Comparison of ENCODE assay signal across 17 cellular contexts in the genomic region with DNA sequence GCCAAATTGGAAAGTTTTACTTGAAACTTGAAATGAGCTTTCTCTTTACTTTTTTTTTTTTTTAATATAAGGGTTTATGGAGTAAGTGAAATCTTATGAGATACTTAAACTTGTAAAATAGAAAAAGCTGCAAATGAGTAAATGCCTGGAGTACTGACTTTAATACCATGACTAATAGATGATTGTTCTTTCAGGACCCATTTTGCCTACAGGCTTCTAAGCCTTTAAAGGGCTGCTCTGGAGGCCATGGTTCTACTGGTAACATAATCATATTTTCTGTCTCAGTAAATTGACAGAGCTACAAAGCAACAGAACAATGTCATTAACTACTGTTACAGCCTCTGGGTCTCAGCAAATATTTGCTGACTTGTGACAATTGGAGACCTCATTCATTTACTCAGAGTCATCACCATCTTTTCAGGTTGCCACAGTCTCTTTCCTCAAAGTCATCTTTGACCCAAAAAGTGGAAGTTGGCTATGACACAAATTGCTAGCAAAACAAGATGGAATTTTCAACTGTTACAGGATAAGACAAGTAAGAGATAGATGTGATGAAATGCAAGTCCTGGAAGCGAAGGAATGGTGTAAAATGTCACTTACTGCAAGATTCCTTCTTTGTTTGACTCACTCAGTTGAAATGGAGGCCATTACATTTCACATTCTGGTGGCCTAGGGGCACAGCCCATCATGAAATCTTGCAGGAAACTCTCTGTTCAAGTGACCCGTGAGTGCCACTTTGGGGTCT.
DNase-seq lines count a peak whose midpoint lies in the region; ATAC-seq and TF ChIP-seq lines count a peak whose summit lies in the region.
"Had no signal": no experiment of that assay in that cellular context is flagged by ENCODE, and none has a peak within 500 bp of the region (broad histone marks: within the 10 kb centered on the region; RNA-seq: fewer than 3 reads in every experiment).

No MANE protein-coding gene starts in this region.

- H3K4me3 ChIP-seq in RWPE2 (ENCODE audit: severe bottlenecking): no peak overlapping the region

- no peaks in the 10 kb centered on the region for H3K9me3 Mint-ChIP-seq in activated naive CD8-positive, alpha-beta T cell treated with anti-CD3 and anti-CD28 coated beads, Interleukin-2, amount 50 U/mL, for 24 hours
- H3K9me3 Mint-ChIP-seq in activated naive CD8-positive, alpha-beta T cell treated with anti-CD3 and anti-CD28 coated beads for 36 hours: no peaks in the 10 kb centered on the region
- H3K9me3 Mint-ChIP-seq: activated naive CD4-positive, alpha-beta T cell treated with anti-CD3 and anti-CD28 coated beads for 36 hours had no signal

- H3K36me3 Mint-ChIP-seq in activated naive CD8-positive, alpha-beta T cell treated with anti-CD3 and anti-CD28 coated beads, Interleukin-2, amount 50 U/mL, for 24 hours (ENCODE audit: low read depth): no peaks in the 10 kb centered on the region
- H3K36me3 Mint-ChIP-seq in activated naive CD8-positive, alpha-beta T cell treated with anti-CD3 and anti-CD28 coated beads for 36 hours: no peaks in the 10 kb centered on the region
- H3K36me3 Mint-ChIP-seq: activated CD8-positive, alpha-beta memory T cell treated with anti-CD3 and anti-CD28 coated beads, Interleukin-2, amount 10 ng/mL, durations not matched to agents 7 days and 5 days had no signal

- H3K4me1 Mint-ChIP-seq in activated naive CD8-positive, alpha-beta T cell treated with anti-CD3 and anti-CD28 coated beads, Interleukin-2, amount 50 U/mL, for 24 hours: peaks cover 5% of the 10 kb centered on the region
- H3K4me1 Mint-ChIP-seq in activated naive CD8-positive, alpha-beta T cell treated with anti-CD3 and anti-CD28 coated beads for 36 hours: no peaks in the 10 kb centered on the region
- H3K4me1 Mint-ChIP-seq: activated CD8-positive, alpha-beta memory T cell treated with anti-CD3 and anti-CD28 coated beads, Interleukin-2, amount 10 ng/mL, durations not matched to agents 7 days and 5 days had no signal

- DNase-seq in activated naive CD8-positive, alpha-beta T cell treated with anti-CD3 and anti-CD28 coated beads, Interleukin-2, amount 50 U/mL, for 24 hours: no peak
- DNase-seq in activated naive CD8-positive, alpha-beta T cell treated with anti-CD3 and anti-CD28 coated beads for 36 hours: no peak
- DNase-seq in RWPE2 (ENCODE audit: low spot score): no peak
- peak; percentile 86 for DNase-seq in fibroblast of gingiva (ENCODE audit: low read depth)
- DNase-seq in stromal cell of bone marrow (ENCODE audit: low read depth): peak; percentile 17
- DNase-seq in NCI-H1436 treated with DMSO at 0.1 percent for 48 hours (lab: John Stamatoyannopoulos, UW): no peak
- no peak for DNase-seq in SIG-M5 treated with dmso at 0.1 percent for 504 hours (lab: John Stamatoyannopoulos, UW; ENCODE audit: unreplicated experiment)
- no peak for DNase-seq in GM20000 (ENCODE audit: low spot score)
- DNase-seq: activated CD8-positive, alpha-beta memory T cell treated with anti-CD3 and anti-CD28 coated beads, Interleukin-2, amount 10 ng/mL, durations not matched to agents 7 days and 5 days; activated naive CD4-positive, alpha-beta T cell treated with anti-CD3 and anti-CD28 coated beads for 36 hours; cerebellar nuclear complex; erythroblast; NCI-H1092; occipital lobe; stimulated activated CD4-positive, alpha-beta T cell treated with anti-CD3 and anti-CD28 coated beads, Interleukin-12 subunit alpha, Interleukin-12 subunit beta, amount 100 ng/mL, for 4 hours; substantia nigra; SW 1271 had no signal

- H3K27me3 ChIP-seq in RWPE2 (ENCODE audit: insufficient read depth, poor library complexity, severe bottlenecking): no peaks in the 10 kb centered on the region

- peaks cover 4% of the 10 kb centered on the region for H3K27me3 Mint-ChIP-seq in activated naive CD8-positive, alpha-beta T cell treated with anti-CD3 and anti-CD28 coated beads, Interleukin-2, amount 50 U/mL, for 24 hours
- H3K27me3 Mint-ChIP-seq in activated naive CD8-positive, alpha-beta T cell treated with anti-CD3 and anti-CD28 coated beads for 36 hours: peaks cover 12% of the 10 kb centered on the region

- no peaks in the 10 kb centered on the region for H3K36me3 ChIP-seq in RWPE2 (ENCODE audit: low read depth)

- H3K27ac Mint-ChIP-seq in activated naive CD8-positive, alpha-beta T cell treated with anti-CD3 and anti-CD28 coated beads, Interleukin-2, amount 50 U/mL, for 24 hours: no peak overlapping the region
- no peak overlapping the region for H3K27ac Mint-ChIP-seq in activated naive CD8-positive, alpha-beta T cell treated with anti-CD3 and anti-CD28 coated beads for 36 hours
- H3K27ac Mint-ChIP-seq: activated CD8-positive, alpha-beta memory T cell treated with anti-CD3 and anti-CD28 coated beads, Interleukin-2, amount 10 ng/mL, durations not matched to agents 7 days and 5 days; activated naive CD4-positive, alpha-beta T cell treated with anti-CD3 and anti-CD28 coated beads for 36 hours had no signal

- peaks cover 46% of the 10 kb centered on the region for H3K4me1 ChIP-seq in RWPE2 (ENCODE audit: insufficient read depth, poor library complexity, severe bottlenecking)

- ATAC-seq in activated naive CD8-positive, alpha-beta T cell treated with anti-CD3 and anti-CD28 coated beads, Interleukin-2, amount 50 U/mL, for 24 hours: peak; percentile 40
- ATAC-seq in RWPE2 (ENCODE audit: low read depth): peak; percentile 63
- ATAC-seq: activated CD8-positive, alpha-beta memory T cell treated with anti-CD3 and anti-CD28 coated beads, Interleukin-2, amount 10 ng/mL, durations not matched to agents 7 days and 5 days had no signal

- TF ChIP-seq CTCF in RWPE2 (IDR thresholded peaks at IDR 0.05; ENCODE audit: poor library complexity, severe bottlenecking) (no peak), GM20000 (IDR thresholded peaks at IDR 0.05; ENCODE audit: extremely low read depth, missing control alignments) (no peak)

- H3K4me3 Mint-ChIP-seq in activated naive CD8-positive, alpha-beta T cell treated with anti-CD3 and anti-CD28 coated beads, Interleukin-2, amount 50 U/mL, for 24 hours: no peak overlapping the region
- no peak overlapping the region for H3K4me3 Mint-ChIP-seq in activated naive CD8-positive, alpha-beta T cell treated with anti-CD3 and anti-CD28 coated beads for 36 hours
- H3K4me3 Mint-ChIP-seq: activated CD8-positive, alpha-beta memory T cell treated with anti-CD3 and anti-CD28 coated beads, Interleukin-2, amount 10 ng/mL, durations not matched to agents 7 days and 5 days; activated naive CD4-positive, alpha-beta T cell treated with anti-CD3 and anti-CD28 coated beads for 36 hours had no signal

- H3K27ac ChIP-seq in RWPE2 (ENCODE audit: poor library complexity, severe bottlenecking): peak overlapping the region; percentile 92

- no peaks in the 10 kb centered on the region for H3K9me3 ChIP-seq in RWPE2 (ENCODE audit: severe bottlenecking)

Comparison
In these comparisons a context has a peak if more than half of its experiments do, and no peak if none do; other contexts are left out.
1. DNase-seq: peak in fibroblast of gingiva (single experiment) and stromal cell of bone marrow (single experiment); none in activated naive CD8-positive, alpha-beta T cell treated with anti-CD3 and anti-CD28 coated beads, Interleukin-2, amount 50 U/mL, for 24 hours (single experiment), activated naive CD8-positive, alpha-beta T cell treated with anti-CD3 and anti-CD28 coated beads for 36 hours (single experiment), RWPE2 (single experiment), NCI-H1436 treated with DMSO at 0.1 percent for 48 hours (single experiment), SIG-M5 treated with dmso at 0.1 percent for 504 hours (single experiment) and GM20000 (single experiment).